In the genomic region with DNA sequence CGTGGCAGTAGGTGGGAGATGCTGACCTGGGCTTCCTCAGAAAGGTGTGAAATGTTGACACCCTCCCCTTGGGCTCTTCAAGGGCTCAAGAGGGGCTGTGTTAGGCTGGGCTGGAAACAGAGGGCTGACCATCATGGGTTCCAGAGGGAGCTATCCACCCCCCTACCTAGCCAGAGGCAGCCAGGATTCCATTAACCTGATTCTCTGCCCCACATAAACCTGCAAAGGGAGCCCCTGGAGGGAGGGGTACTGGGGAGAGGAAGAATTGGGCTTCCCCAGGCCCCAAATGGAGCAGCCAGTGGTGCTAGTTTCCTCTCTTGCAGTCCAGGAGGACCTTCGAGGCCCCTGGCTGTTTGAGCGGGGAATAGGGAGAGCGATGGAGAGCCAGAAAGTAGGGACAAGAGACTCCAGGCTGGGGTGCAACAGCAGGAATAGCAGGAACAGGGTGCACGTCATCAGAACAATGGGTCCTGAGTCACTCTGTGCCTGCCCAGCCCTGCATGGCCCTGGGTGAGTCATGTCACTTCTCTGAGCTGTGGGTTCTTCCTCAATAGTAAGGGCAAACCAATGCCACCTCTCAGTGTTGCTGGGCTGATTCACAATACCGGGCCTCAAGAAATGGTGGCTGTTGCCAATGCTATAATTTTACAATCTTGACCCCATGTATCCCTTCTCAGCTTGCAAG, we compare ENCODE assay signal across 10 cellular contexts.
DNase-seq lines count a peak whose midpoint lies in the region; ATAC-seq, FAIRE-seq and TF ChIP-seq lines count a peak whose summit lies in the region.
"Had no signal": no experiment of that assay in that cellular context is flagged by ENCODE, and none has a peak within 500 bp of the region (broad histone marks: within the 10 kb centered on the region; RNA-seq: fewer than 3 reads in every experiment).

No MANE protein-coding gene starts in this region.

- peak; percentile 3 for DNase-seq in DMS153 (lab: John Stamatoyannopoulos, UW)
- DNase-seq in DMS153 treated with DMSO at 0.1 percent for 48 hours (lab: John Stamatoyannopoulos, UW; ENCODE audit: unreplicated experiment) = no peak
- DNase-seq in Peyer's patch = peak in 2 of 3 donors; percentile 79 to 86
- DNase-seq in fibroblast of peridontal ligament (ENCODE audit: extremely low read depth) = peak; percentile 65
- DNase-seq in spleen = peak; percentile 51
- no peak for DNase-seq in NCI-H2171 treated with DMSO at 0.1 percent for 48 hours (lab: John Stamatoyannopoulos, UW)
- DNase-seq in GM19239 (ENCODE audit: insufficient read length, low spot score) = no peak
- DNase-seq: stimulated activated CD4-positive, alpha-beta T cell treated with anti-CD3 and anti-CD28 coated beads, Interleukin-4, amount 100 ng/mL, for 24 hours had no signal

- TF ChIP-seq CTCF in Peyer's patch (IDR thresholded peaks at IDR 0.05) = no peak
- TF ChIP-seq CTCF in spleen (IDR thresholded peaks at IDR 0.05 in 8 of 11, conservative IDR thresholded peaks at IDR 0.05 in 3 of 11) = no peak

- H3K27ac ChIP-seq in Peyer's patch (peak overlapping the region in 3 of 4 donors; percentile 27 to 69 (median 37)), spleen (no peak overlapping the region)
- H3K27ac ChIP-seq: 22Rv1 had no signal

- intact Hi-C loops in spleen (cut with DNase I; ENCODE audit: low total_unique reads) = no loop called here

- peaks cover 0 to 3% (median 0%) of the 10 kb centered on the region in 4 donors for H3K4me1 ChIP-seq in Peyer's patch
- H3K4me1 ChIP-seq in spleen = no peaks in the 10 kb centered on the region

- ATAC-seq in GM21786 (IDR thresholded peaks at IDR 0.05; ENCODE audit: unreplicated experiment) = no peak

- H3K36me3 ChIP-seq in Peyer's patch (no peaks in the 10 kb centered on the region), spleen (no peaks in the 10 kb centered on the region)

- WGBS in spleen, 5 donors = 74 to 83% (median 77%) methylated on average over 5 to 6 of the region's 6 CpGs

- H3K4me3 ChIP-seq in Peyer's patch (no peak overlapping the region), spleen (no peak overlapping the region)

- no peaks in the 10 kb centered on the region for H3K9me3 ChIP-seq in Peyer's patch
- H3K9me3 ChIP-seq in spleen = no peaks in the 10 kb centered on the region

- no peaks in the 10 kb centered on the region for H3K27me3 ChIP-seq in Peyer's patch
- H3K27me3 ChIP-seq in spleen (replicated peaks in 1 of 7) = peaks cover 0 to 5% (median 0%) of the 10 kb centered on the region in 7 donors

- no peak for FAIRE-seq in GM19239 (lab: Jason Lieb, UNC)

- TF ChIP-seq POLR2A in Peyer's patch (IDR thresholded peaks at IDR 0.05) (no peak), spleen (IDR thresholded peaks at IDR 0.05) (no peak)

Comparison
In these comparisons a context has a peak if more than half of its experiments do, and no peak if none do; other contexts are left out.
1. DNase-seq: peak in DMS153 (single experiment), Peyer's patch (2 of 3), fibroblast of peridontal ligament (single experiment) and spleen (single experiment); none in DMS153 treated with DMSO at 0.1 percent for 48 hours (single experiment), NCI-H2171 treated with DMSO at 0.1 percent for 48 hours (single experiment) and GM19239 (single experiment).
2. H3K27ac ChIP-seq: peak in Peyer's patch (3 of 4); none in spleen (0 of 8).